Comparison of ENCODE assay signal across 22 cellular contexts in genomic region chr2:161580426-161580825, GRCh38.
"Had no signal": no experiment of that assay in that cellular context is flagged by ENCODE, and none has a peak within 500 bp of the region (broad histone marks: within the 10 kb centered on the region; RNA-seq: fewer than 3 reads in every experiment).

No MANE protein-coding gene starts in this region.

- H3K27ac ChIP-seq: body of pancreas, coronary artery, parathyroid adenoma, thyroid gland, upper lobe of left lung, vagina had no signal

- DNase-seq: activated B cell treated with CpG ODN at 0.5 μM for 24 hours; activated CD4-positive, alpha-beta T cell treated with anti-CD3 and anti-CD28 coated beads, Interleukin-2, amount 50 U/mL, for 1 hour; activated CD8-positive, alpha-beta T cell treated with anti-CD3 and anti-CD28 coated beads for 36 hours; activated T-cell treated with anti-CD3 and anti-CD28 coated beads, Interleukin-2, amount 50 U/mL, for 4 hours; body of pancreas; cerebellar nuclear complex; effector memory CD8-positive, alpha-beta T cell; foreskin fibroblast; left colon; mammary epithelial cell; naive thymus-derived CD8-positive, alpha-beta T cell; occipital lobe; stimulated activated CD4-positive, alpha-beta T cell treated with anti-CD3 and anti-CD28 coated beads, Interleukin-15, amount 100 ng/mL, for 24 hours; stimulated activated CD4-positive, alpha-beta T cell treated with anti-CD3 and anti-CD28 coated beads, Interleukin-2, amount 100 ng/mL, for 24 hours; stimulated activated naive CD8-positive, alpha-beta T cell treated with anti-CD3 and anti-CD28 coated beads, Interleukin-15, Interleukin-2, amounts not matched to agents 100 U/mL and 50 U/mL, for 24 hours; T-helper 1 cell; thyroid gland had no signal

- ATAC-seq: activated CD8-positive, alpha-beta T cell treated with anti-CD3 and anti-CD28 coated beads for 36 hours; activated T-cell treated with anti-CD3 and anti-CD28 coated beads, Interleukin-2, amount 50 U/mL, for 4 hours; body of pancreas; effector memory CD8-positive, alpha-beta T cell; left colon; naive thymus-derived CD8-positive, alpha-beta T cell; right cardiac atrium; stimulated activated naive CD8-positive, alpha-beta T cell treated with anti-CD3 and anti-CD28 coated beads, Interleukin-15, Interleukin-2, amounts not matched to agents 100 U/mL and 50 U/mL, for 24 hours had no signal
